In genomic region chr3:9803494-9803893, GRCh38 we compare ENCODE assay signal across 19 cellular contexts. TPM values are rescaled to one million over a fixed set of nuclear protein-coding genes. Genes with fewer than 3 reads are reported as not detected.
A peak's percentile ranks its signal among the peaks of the same experiment; 100 is the strongest.
DNase-seq lines count a peak whose midpoint lies in the region; ATAC-seq and FAIRE-seq lines count a peak whose summit lies in the region.
"Had no signal": no experiment of that assay in that cellular context is flagged by ENCODE, and none has a peak within 500 bp of the region (broad histone marks: within the 10 kb centered on the region; RNA-seq: fewer than 3 reads in every experiment).

No MANE protein-coding gene starts in this region.

- ATAC-seq in activated T-helper 17 cell treated with anti-CD3 and anti-CD28 coated beads, Interleukin-2, amount 50 U/mL, for 72 hours (replicated peaks), result no peak
- peak in 1 of 2 donors; percentile 19 for ATAC-seq in right cardiac atrium
- ATAC-seq in stimulated activated effector memory CD8-positive, alpha-beta T cell treated with anti-CD3 and anti-CD28 coated beads, Interleukin-12 subunit alpha, Interleukin-12 subunit beta, amount 100 ng/mL, for 72 hours, result no peak
- ATAC-seq in GM18502 (IDR thresholded peaks at IDR 0.05; ENCODE audit: poor library complexity, unreplicated experiment), result no peak
- ATAC-seq: HCT116, upper lobe of right lung had no signal

- no peaks in the 10 kb centered on the region for H3K27me3 Mint-ChIP-seq in activated naive CD4-positive, alpha-beta T cell treated with anti-CD3 and anti-CD28 coated beads, Interleukin-2, amount 10 ng/mL, durations not matched to agents 7 days and 5 days
- H3K27me3 Mint-ChIP-seq in activated T-helper 17 cell treated with anti-CD3 and anti-CD28 coated beads, Interleukin-2, amount 50 U/mL, for 72 hours, result no peaks in the 10 kb centered on the region

- H3K9me3 ChIP-seq in right cardiac atrium (ENCODE audit: control insufficient read depth, low read length), result no peaks in the 10 kb centered on the region
- H3K9me3 ChIP-seq: adrenal gland, upper lobe of right lung had no signal

- H3K4me3 Mint-ChIP-seq in activated naive CD4-positive, alpha-beta T cell treated with anti-CD3 and anti-CD28 coated beads, Interleukin-2, amount 10 ng/mL, durations not matched to agents 7 days and 5 days, result no peak overlapping the region
- H3K4me3 Mint-ChIP-seq in activated T-helper 17 cell treated with anti-CD3 and anti-CD28 coated beads, Interleukin-2, amount 50 U/mL, for 72 hours, result no peak overlapping the region
- no peak overlapping the region for H3K4me3 Mint-ChIP-seq in stimulated activated effector memory CD8-positive, alpha-beta T cell treated with anti-CD3 and anti-CD28 coated beads, Interleukin-12 subunit alpha, Interleukin-12 subunit beta, amount 100 ng/mL, for 72 hours
- H3K4me3 Mint-ChIP-seq: endodermal cell had no signal

- peak overlapping the region; percentile 43 for H3K27ac Mint-ChIP-seq in activated naive CD4-positive, alpha-beta T cell treated with anti-CD3 and anti-CD28 coated beads, Interleukin-2, amount 10 ng/mL, durations not matched to agents 7 days and 5 days
- H3K27ac Mint-ChIP-seq in activated T-helper 17 cell treated with anti-CD3 and anti-CD28 coated beads, Interleukin-2, amount 50 U/mL, for 72 hours, result peak overlapping the region; percentile 74
- peak overlapping the region; percentile 58 for H3K27ac Mint-ChIP-seq in stimulated activated effector memory CD8-positive, alpha-beta T cell treated with anti-CD3 and anti-CD28 coated beads, Interleukin-12 subunit alpha, Interleukin-12 subunit beta, amount 100 ng/mL, for 72 hours
- H3K27ac Mint-ChIP-seq: endodermal cell had no signal

- DNase-seq in activated naive CD4-positive, alpha-beta T cell treated with anti-CD3 and anti-CD28 coated beads, Interleukin-2, amount 10 ng/mL, durations not matched to agents 7 days and 5 days, result no peak
- no peak for DNase-seq in activated naive CD4-positive, alpha-beta T cell treated with Interleukin-2 at 50 U/mL for 16 hours
- DNase-seq in right cardiac atrium, result no peak
- DNase-seq in stimulated activated effector memory CD8-positive, alpha-beta T cell treated with anti-CD3 and anti-CD28 coated beads, Interleukin-12 subunit alpha, Interleukin-12 subunit beta, amount 100 ng/mL, for 72 hours (ENCODE audit: low spot score in 2 of 2), result no peak
- no peak for DNase-seq in RCC 7860 (ENCODE audit: low spot score)
- DNase-seq in activated CD4-positive, CD25-positive, alpha-beta regulatory T cell treated with anti-CD3 and anti-CD28 coated beads, Interleukin-2, amount 50 U/mL, for 72 hours, result no peak
- DNase-seq: activated CD4-positive, alpha-beta T cell treated with anti-CD3 and anti-CD28 coated beads for 1 hour; adrenal gland; central memory CD4-positive, alpha-beta T cell; endodermal cell; NCI-H1105; NCI-H524; SIG-M5; stimulated activated CD4-positive, alpha-beta T cell treated with anti-CD3 and anti-CD28 coated beads, Interleukin-12 subunit alpha, Interleukin-12 subunit beta, amount 100 ng/mL, for 4 hours; stimulated activated naive CD4-positive, alpha-beta T cell; upper lobe of right lung had no signal

- no peaks in the 10 kb centered on the region for H3K27me3 ChIP-seq in right cardiac atrium (ENCODE audit: control insufficient read depth, insufficient read depth)
- H3K27me3 ChIP-seq: adrenal gland, upper lobe of right lung had no signal

- peaks cover 23% of the 10 kb centered on the region for H3K4me1 Mint-ChIP-seq in activated naive CD4-positive, alpha-beta T cell treated with anti-CD3 and anti-CD28 coated beads, Interleukin-2, amount 10 ng/mL, durations not matched to agents 7 days and 5 days
- H3K4me1 Mint-ChIP-seq in activated T-helper 17 cell treated with anti-CD3 and anti-CD28 coated beads, Interleukin-2, amount 50 U/mL, for 72 hours, result peaks cover 16% of the 10 kb centered on the region
- H3K4me1 Mint-ChIP-seq in stimulated activated effector memory CD8-positive, alpha-beta T cell treated with anti-CD3 and anti-CD28 coated beads, Interleukin-12 subunit alpha, Interleukin-12 subunit beta, amount 100 ng/mL, for 72 hours, result peaks cover 31% of the 10 kb centered on the region

- H3K27ac ChIP-seq in right cardiac atrium (ENCODE audit: low read length), result peak overlapping the region; percentile 87
- H3K27ac ChIP-seq: adrenal gland, upper lobe of right lung had no signal

- CTCF ChIA-PET in activated naive CD4-positive, alpha-beta T cell treated with anti-CD3 and anti-CD28 coated beads, Interleukin-2, amount 10 ng/mL, durations not matched to agents 7 days and 5 days (lab: Charles Lee), result interaction anchor here (1.1 kb wide), 1 partner anchor 76 kb away, joined by 3 read pairs; no protein-coding TSS in a partner anchor

- H3K4me1 ChIP-seq in right cardiac atrium (ENCODE audit: control insufficient read depth, insufficient read depth, low read length), result peaks cover 4% of the 10 kb centered on the region
- H3K4me1 ChIP-seq: adrenal gland, upper lobe of right lung had no signal

- FAIRE-seq in RCC 7860 (lab: Jason Lieb, UNC), result no peak

- no peak overlapping the region for H3K4me3 ChIP-seq in right cardiac atrium (ENCODE audit: low read length)
- H3K4me3 ChIP-seq: adrenal gland, upper lobe of right lung had no signal

- intact Hi-C loops in right cardiac atrium (cut with DNase I), result no loop called here

- WGBS in right cardiac atrium, result 78% methylated on average over 1 of the region's 1 CpG

- peaks cover 71% of the 10 kb centered on the region for H3K36me3 Mint-ChIP-seq in activated naive CD4-positive, alpha-beta T cell treated with anti-CD3 and anti-CD28 coated beads, Interleukin-2, amount 10 ng/mL, durations not matched to agents 7 days and 5 days
- H3K36me3 Mint-ChIP-seq in activated T-helper 17 cell treated with anti-CD3 and anti-CD28 coated beads, Interleukin-2, amount 50 U/mL, for 72 hours (ENCODE audit: low read depth), result peaks cover 98% of the 10 kb centered on the region
- H3K36me3 Mint-ChIP-seq in stimulated activated effector memory CD8-positive, alpha-beta T cell treated with anti-CD3 and anti-CD28 coated beads, Interleukin-12 subunit alpha, Interleukin-12 subunit beta, amount 100 ng/mL, for 72 hours, result peaks cover 99% of the 10 kb centered on the region

- no peaks in the 10 kb centered on the region for H3K9me3 Mint-ChIP-seq in activated naive CD4-positive, alpha-beta T cell treated with anti-CD3 and anti-CD28 coated beads, Interleukin-2, amount 10 ng/mL, durations not matched to agents 7 days and 5 days
- H3K9me3 Mint-ChIP-seq in activated T-helper 17 cell treated with anti-CD3 and anti-CD28 coated beads, Interleukin-2, amount 50 U/mL, for 72 hours, result no peaks in the 10 kb centered on the region
- H3K9me3 Mint-ChIP-seq in stimulated activated effector memory CD8-positive, alpha-beta T cell treated with anti-CD3 and anti-CD28 coated beads, Interleukin-12 subunit alpha, Interleukin-12 subunit beta, amount 100 ng/mL, for 72 hours, result no peaks in the 10 kb centered on the region
- H3K9me3 Mint-ChIP-seq: endodermal cell had no signal

RNA-seq across cellular contexts. Expression of gene TTLL3, which starts 6.6 kb away (rescaled TPM):
- 100 to 1,000 TPM in 1 of 2 donors, 10 to 100 TPM in 1; 55.9 to 123 TPM for total RNA-seq in activated T-helper 17 cell treated with anti-CD3 and anti-CD28 coated beads, Interleukin-2, amount 50 U/mL, for 72 hours
- total RNA-seq in right cardiac atrium, result 10 to 100 TPM; 20.6 to 27.3 (median 23.8) TPM
- polyA plus RNA-seq in right cardiac atrium, result 23.7 TPM

RNA-seq across cellular contexts. Expression of gene ARPC4, which starts 10.6 kb away (rescaled TPM):
- 100 to 1,000 TPM; 159 to 291 TPM for total RNA-seq in activated T-helper 17 cell treated with anti-CD3 and anti-CD28 coated beads, Interleukin-2, amount 50 U/mL, for 72 hours
- total RNA-seq in right cardiac atrium, result 100 to 1,000 TPM in 1 of 4 donors, 10 to 100 TPM in 3; 63.8 to 104 (median 73.0) TPM
- 51.1 TPM for polyA plus RNA-seq in right cardiac atrium

RNA-seq across cellular contexts. Expression of gene TADA3, which starts 11.2 kb away (rescaled TPM):
- total RNA-seq in activated T-helper 17 cell treated with anti-CD3 and anti-CD28 coated beads, Interleukin-2, amount 50 U/mL, for 72 hours, result 10 to 100 TPM; 77.8 to 81.9 TPM
- 10 to 100 TPM; 42.0 to 51.3 (median 46.3) TPM for total RNA-seq in right cardiac atrium
- 38.4 TPM for polyA plus RNA-seq in right cardiac atrium

RNA-seq across cellular contexts. Expression of gene CAMK1, which starts 33.7 kb away (rescaled TPM):
- total RNA-seq in activated T-helper 17 cell treated with anti-CD3 and anti-CD28 coated beads, Interleukin-2, amount 50 U/mL, for 72 hours, result 10 to 100 TPM; 23.9 to 75.4 TPM
- 10 to 100 TPM; 20.1 to 24.9 (median 21.0) TPM for total RNA-seq in right cardiac atrium
- 22.1 TPM for polyA plus RNA-seq in right cardiac atrium

RNA-seq across cellular contexts. Expression of gene RPUSD3, which starts 40.3 kb away (rescaled TPM):
- 10 to 100 TPM; 65.9 to 66.9 TPM for total RNA-seq in activated T-helper 17 cell treated with anti-CD3 and anti-CD28 coated beads, Interleukin-2, amount 50 U/mL, for 72 hours
- total RNA-seq in right cardiac atrium, result 10 to 100 TPM; 31.2 to 37.7 (median 37.6) TPM
- 43.3 TPM for polyA plus RNA-seq in right cardiac atrium
